In genomic region chr22:38655532-38656255, GRCh38 we compare ENCODE assay signal across 1 cellular context.
A peak's percentile ranks its signal among the peaks of the same experiment; 100 is the strongest.
TF ChIP-seq lines count a peak whose summit lies in the region.

No MANE protein-coding gene starts in this region.

TF ChIP-seq in IMR-90, 13 proteins besides CTCF, POLR2A, EP300 and RAD21:
- no peak for TF ChIP-seq RFX5 (IDR thresholded peaks at IDR 0.05; ENCODE audit: low read depth, low read length)
- TF ChIP-seq FOS (IDR thresholded peaks at IDR 0.05; ENCODE audit: low read depth, low read length), result no peak
- no peak for TF ChIP-seq MAZ (IDR thresholded peaks at IDR 0.05; ENCODE audit: borderline replicate concordance, low read depth, low read length)
- TF ChIP-seq CEBPB (IDR thresholded peaks at IDR 0.05; ENCODE audit: low read depth, low read length), result peak; percentile 83
- TF ChIP-seq USF2 (IDR thresholded peaks at IDR 0.05; ENCODE audit: low read depth, low read length), result no peak
- no peak for TF ChIP-seq NFE2L2 (IDR thresholded peaks at IDR 0.05; ENCODE audit: low read depth, low read length)
- TF ChIP-seq CHD1 (IDR thresholded peaks at IDR 0.05; ENCODE audit: low read depth, low read length), result no peak
- no peak for TF ChIP-seq MXI1 (IDR thresholded peaks at IDR 0.05; ENCODE audit: borderline replicate concordance, low read depth, low read length)
